26 cellular contexts compared by ENCODE assay signal in the genomic region with DNA sequence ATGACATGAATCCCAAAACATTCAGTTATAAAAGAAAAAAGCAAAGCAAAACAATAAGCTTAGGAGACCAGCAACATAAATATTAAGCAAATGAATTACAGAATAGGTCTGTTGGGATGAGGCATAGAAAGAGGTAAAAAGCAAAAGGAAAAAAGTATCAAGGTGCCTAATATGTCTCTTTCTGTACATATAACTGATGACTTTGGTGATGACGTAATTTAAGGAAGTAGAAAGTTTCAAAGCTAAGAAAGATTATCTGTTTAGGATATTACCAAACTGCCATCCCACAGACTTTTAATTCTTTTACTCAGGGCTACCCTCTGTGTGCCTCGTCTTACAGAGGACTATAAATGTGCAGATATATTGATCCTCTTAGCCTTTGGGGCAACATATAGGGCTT.
"Had no signal": no experiment of that assay in that cellular context is flagged by ENCODE, and none has a peak within 500 bp of the region (broad histone marks: within the 10 kb centered on the region; RNA-seq: fewer than 3 reads in every experiment).

No MANE protein-coding gene starts in this region.

- DNase-seq: activated CD4-positive, alpha-beta memory T cell treated with anti-CD3 and anti-CD28 coated beads for 36 hours; activated CD4-positive, alpha-beta T cell treated with anti-CD3 and anti-CD28 coated beads for 4 hours; activated CD4-positive, alpha-beta T cell treated with anti-CD3 and anti-CD28 coated beads, Interleukin-2, amount 50 U/mL, for 1 hour; activated CD4-positive, CD25-positive, alpha-beta regulatory T cell treated with anti-CD3 and anti-CD28 coated beads, Interleukin-2, amount 50 U/mL, for 72 hours; activated CD8-positive, alpha-beta memory T cell treated with anti-CD3 and anti-CD28 coated beads, Interleukin-2, amount 50 U/mL, for 4 hours; activated gamma-delta T cell treated with Interleukin-2 at 50 U/mL for 16 hours; activated naive CD4-positive, alpha-beta T cell treated with anti-CD3 and anti-CD28 coated beads for 36 hours; activated naive CD8-positive, alpha-beta T cell treated with anti-CD3 and anti-CD28 coated beads, Interleukin-2, amount 50 U/mL, for 24 hours; activated T-cell treated with anti-CD3 and anti-CD28 coated beads for 4 hours; activated T-cell treated with anti-CD3 and anti-CD28 coated beads, Interleukin-2, amount 50 U/mL, for 4 hours; aorta; colonic mucosa; NCI-H1092 treated with DMSO at 0.1 percent for 48 hours; NCI-H1417; NCI-H146; NCI-H187; NCI-H2029 treated with DMSO at 0.1 percent for 48 hours; NCI-H2107; NCI-H2171; NCI-H510A; NCI-H526; NCI-H748 treated with DMSO at 0.1 percent for 48 hours; NK-92 treated with Interleukin-12 subunit alpha and Interleukin-12 subunit beta, amount 100 ng/mL, for 24 hours; Right ventricle myocardium superior; SK-N-SH had no signal

- ATAC-seq: activated naive CD8-positive, alpha-beta T cell treated with anti-CD3 and anti-CD28 coated beads, Interleukin-2, amount 50 U/mL, for 24 hours; activated T-cell treated with anti-CD3 and anti-CD28 coated beads, Interleukin-2, amount 50 U/mL, for 4 hours; WTC11 had no signal
